Comparison of ENCODE assay signal across 1 cellular context in the genomic region with DNA sequence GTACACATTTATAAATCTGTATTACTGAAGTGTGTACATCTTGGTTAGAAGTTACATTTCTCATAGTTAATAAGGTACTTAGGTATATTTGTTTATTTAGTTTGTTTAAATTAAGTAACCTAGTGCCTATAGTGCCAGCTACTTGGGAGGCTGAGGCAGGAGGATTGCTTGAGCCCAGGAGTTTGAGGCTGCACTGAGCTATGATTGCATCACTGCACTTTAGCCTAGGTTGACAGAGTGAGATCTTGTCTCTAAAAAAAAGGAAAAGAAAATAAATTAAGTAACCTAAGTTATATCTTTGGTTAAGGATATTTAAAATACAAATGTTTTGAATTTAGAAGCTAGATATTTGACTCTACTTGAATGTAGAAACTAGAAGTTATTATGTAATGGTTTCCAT.
A peak's percentile ranks its signal among the peaks of the same experiment; 100 is the strongest.
TF ChIP-seq lines count a peak whose summit lies in the region.

No MANE protein-coding gene starts in this region.

TF ChIP-seq in HepG2, 621 proteins besides CTCF, POLR2A, EP300 and RAD21:
- TF ChIP-seq, protein P1, sequence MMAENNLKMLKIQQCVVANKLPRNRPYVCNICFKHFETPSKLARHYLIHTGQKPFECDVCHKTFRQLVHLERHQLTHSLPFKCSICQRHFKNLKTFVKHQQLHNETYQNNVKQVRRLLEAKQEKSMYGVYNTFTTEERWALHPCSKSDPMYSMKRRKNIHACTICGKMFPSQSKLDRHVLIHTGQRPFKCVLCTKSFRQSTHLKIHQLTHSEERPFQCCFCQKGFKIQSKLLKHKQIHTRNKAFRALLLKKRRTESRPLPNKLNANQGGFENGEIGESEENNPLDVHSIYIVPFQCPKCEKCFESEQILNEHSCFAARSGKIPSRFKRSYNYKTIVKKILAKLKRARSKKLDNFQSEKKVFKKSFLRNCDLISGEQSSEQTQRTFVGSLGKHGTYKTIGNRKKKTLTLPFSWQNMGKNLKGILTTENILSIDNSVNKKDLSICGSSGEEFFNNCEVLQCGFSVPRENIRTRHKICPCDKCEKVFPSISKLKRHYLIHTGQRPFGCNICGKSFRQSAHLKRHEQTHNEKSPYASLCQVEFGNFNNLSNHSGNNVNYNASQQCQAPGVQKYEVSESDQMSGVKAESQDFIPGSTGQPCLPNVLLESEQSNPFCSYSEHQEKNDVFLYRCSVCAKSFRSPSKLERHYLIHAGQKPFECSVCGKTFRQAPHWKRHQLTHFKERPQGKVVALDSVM (CRISPR knock-in tag; IDR thresholded peaks at IDR 0.05) = peak; percentile 63; the same call in 1 of the 2 replicates
- no peak for TF ChIP-seq KDM5A (IDR thresholded peaks at IDR 0.05; ENCODE audit: borderline replicate concordance, low read length)
